8 cellular contexts compared by ENCODE assay signal in genomic region chr13:52450012-52450792, GRCh38. TPM values are rescaled to one million over a fixed set of nuclear protein-coding genes. Genes with fewer than 3 reads are reported as not detected.
A peak's percentile ranks its signal among the peaks of the same experiment; 100 is the strongest.
DNase-seq lines count a peak whose midpoint lies in the region; ATAC-seq and TF ChIP-seq lines count a peak whose summit lies in the region.

VPS36 (minus strand) TSS chr13:52450634; CDS start chr13:52450594, 40 bp downstream.

- H3K36me3 ChIP-seq in liver (ENCODE audit: control insufficient read depth in 4 of 4, insufficient read depth in 3 of 4, low read depth in 1 of 4, low read length in 3 of 4), result no peaks in the 10 kb centered on the region

- H3K9ac ChIP-seq in liver (ENCODE audit: low read depth in 1 of 2, low read length in 2 of 2), result peak within 1 kb of the TSS; percentile 92 to 98

- H3K27ac ChIP-seq in liver (ENCODE audit: low read depth in 1 of 2, low read length in 2 of 2), result peak within 1 kb of the TSS; percentile 94

- ATAC-seq in GM19372 (IDR thresholded peaks at IDR 0.05; ENCODE audit: low read depth, unreplicated experiment), result peak; percentile 62
- peak; percentile 32 for ATAC-seq in HG03558 (IDR thresholded peaks at IDR 0.05; ENCODE audit: extremely low read depth, unreplicated experiment)

- peak; percentile 89 to 91 for TF ChIP-seq RAD21 in liver (IDR thresholded peaks at IDR 0.05)

- WGBS in liver, result under 1% methylated on average over 105 of the region's 105 CpGs

- H3K4me3 ChIP-seq in liver (ENCODE audit: low read depth in 1 of 3, low read length in 3 of 3), result peak within 1 kb of the TSS; percentile 72 to 91 (median 80)

- TF ChIP-seq CTCF in liver (IDR thresholded peaks at IDR 0.05; ENCODE audit: low read depth, low read length, missing input control), result peak; percentile 99

- DNase-seq in CD1c-positive myeloid dendritic cell (ENCODE audit: extremely low spot score), result peak; percentile 99
- peak; percentile 45 for DNase-seq in NCI-H748 treated with DMSO at 0.1 percent for 48 hours (lab: John Stamatoyannopoulos, UW)
- DNase-seq in activated CD4-positive, alpha-beta T cell treated with anti-CD3 and anti-CD28 coated beads, Interleukin-2, amount 50 U/mL, for 4 hours, result peak; percentile 92 to 93
- peak; percentile 97 for DNase-seq in dermis blood vessel endothelial cell
- DNase-seq in stimulated activated CD4-positive, alpha-beta T cell treated with anti-CD3 and anti-CD28 coated beads, Interleukin-4, amount 100 ng/mL, for 24 hours, result peak; percentile 95

- H3K4me1 ChIP-seq in liver (ENCODE audit: control insufficient read depth in 4 of 4, insufficient read depth in 4 of 4, low read length in 3 of 4), result peaks cover 5 to 21% (median 12%) of the 10 kb centered on the region in 4 donors

- no peaks in the 10 kb centered on the region for H3K27me3 ChIP-seq in liver (ENCODE audit: control insufficient read depth in 4 of 4, insufficient read depth in 4 of 4, low read length in 3 of 4)

- H3K9me3 ChIP-seq in liver (ENCODE audit: control insufficient read depth in 4 of 4, low read length in 3 of 4), result no peaks in the 10 kb centered on the region

TF ChIP-seq in liver, 16 proteins besides CTCF, POLR2A, EP300 and RAD21:
- TF ChIP-seq YY1 (IDR thresholded peaks at IDR 0.05) (peak; percentile 69), RXRA (IDR thresholded peaks at IDR 0.05) (no peak), HNF4G (IDR thresholded peaks at IDR 0.05) (no peak), GABPA (IDR thresholded peaks at IDR 0.05 in 1 of 2, conservative IDR thresholded peaks at IDR 0.05 in 1 of 2) (peak; percentile 69 to 74), REST (IDR thresholded peaks at IDR 0.05) (peak; percentile 12), TAF1 (conservative IDR thresholded peaks at IDR 0.05) (peak; percentile 1), HNF4A (conservative IDR thresholded peaks at IDR 0.05) (peak in 1 of 2 donors; percentile 0), NR2F2 (IDR thresholded peaks at IDR 0.05) (no peak), FOXA2 (IDR thresholded peaks at IDR 0.05) (no peak), SP1 (IDR thresholded peaks at IDR 0.05) (peak; percentile 14), ZBTB33 (IDR thresholded peaks at IDR 0.05) (no peak)

RNA-seq across cellular contexts. Expression of gene VPS36, which starts in this region (rescaled TPM):
- total RNA-seq in dermis blood vessel endothelial cell (22.5 and 29.5 TPM in 2 replicates), liver (10 to 100 TPM; 20.1 to 34.6 TPM)
- 10 to 100 TPM; 10.1 to 32.3 TPM for polyA plus RNA-seq in liver

Comparison
In these comparisons a context has a peak if more than half of its experiments do, and no peak if none do; other contexts are left out.
1. Peak in every context shown above with its lines: DNase-seq, ATAC-seq, H3K4me3 ChIP-seq and H3K27ac ChIP-seq.
2. DNase-seq: peak in every context shown above with its lines; median percentile 99 in CD1c-positive myeloid dendritic cell; 97 in dermis blood vessel endothelial cell; 95 in stimulated activated CD4-positive, alpha-beta T cell treated with anti-CD3 and anti-CD28 coated beads, Interleukin-4, amount 100 ng/mL, for 24 hours; 92 in activated CD4-positive, alpha-beta T cell treated with anti-CD3 and anti-CD28 coated beads, Interleukin-2, amount 50 U/mL, for 4 hours; 45 in NCI-H748 treated with DMSO at 0.1 percent for 48 hours.